1 cellular context compared by ENCODE assay signal in the genomic region with DNA sequence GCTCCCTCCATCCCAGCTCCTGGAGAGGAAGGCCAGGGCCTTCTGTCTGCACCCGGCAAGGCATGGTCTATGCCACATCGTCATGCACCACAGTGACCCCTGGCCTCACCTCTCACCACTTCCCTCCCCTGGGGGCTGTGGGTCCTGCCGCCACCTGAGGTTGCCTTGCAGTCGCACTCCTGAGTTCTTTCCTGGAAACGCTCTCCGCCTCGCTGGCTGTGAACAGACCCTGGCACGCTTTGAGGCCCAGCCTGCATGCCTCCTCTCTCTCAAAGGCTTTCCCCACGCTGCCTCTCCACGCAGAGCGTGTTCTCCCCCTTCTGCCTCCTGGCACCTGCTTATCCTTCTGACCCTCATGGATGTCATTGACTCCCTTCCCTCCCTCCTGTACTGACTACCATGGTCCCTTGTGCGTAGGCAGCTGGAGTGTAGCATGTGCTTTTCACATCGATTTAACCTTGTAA.
TF ChIP-seq lines count a peak whose summit lies in the region.

No MANE protein-coding gene starts in this region.

TF ChIP-seq in GM23338, 12 proteins besides CTCF, POLR2A, EP300 and RAD21 (continued from another document):
- TF ChIP-seq, protein P1, sequence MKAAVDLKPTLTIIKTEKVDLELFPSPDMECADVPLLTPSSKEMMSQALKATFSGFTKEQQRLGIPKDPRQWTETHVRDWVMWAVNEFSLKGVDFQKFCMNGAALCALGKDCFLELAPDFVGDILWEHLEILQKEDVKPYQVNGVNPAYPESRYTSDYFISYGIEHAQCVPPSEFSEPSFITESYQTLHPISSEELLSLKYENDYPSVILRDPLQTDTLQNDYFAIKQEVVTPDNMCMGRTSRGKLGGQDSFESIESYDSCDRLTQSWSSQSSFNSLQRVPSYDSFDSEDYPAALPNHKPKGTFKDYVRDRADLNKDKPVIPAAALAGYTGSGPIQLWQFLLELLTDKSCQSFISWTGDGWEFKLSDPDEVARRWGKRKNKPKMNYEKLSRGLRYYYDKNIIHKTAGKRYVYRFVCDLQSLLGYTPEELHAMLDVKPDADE (IDR thresholded peaks at IDR 0.05) = no peak
- TF ChIP-seq EZH2 (IDR thresholded peaks at IDR 0.05; ENCODE audit: low read depth, unreplicated experiment) = no peak
- no peak for TF ChIP-seq JUNB (IDR thresholded peaks at IDR 0.05; ENCODE audit: unreplicated experiment)
- TF ChIP-seq, protein P2, sequence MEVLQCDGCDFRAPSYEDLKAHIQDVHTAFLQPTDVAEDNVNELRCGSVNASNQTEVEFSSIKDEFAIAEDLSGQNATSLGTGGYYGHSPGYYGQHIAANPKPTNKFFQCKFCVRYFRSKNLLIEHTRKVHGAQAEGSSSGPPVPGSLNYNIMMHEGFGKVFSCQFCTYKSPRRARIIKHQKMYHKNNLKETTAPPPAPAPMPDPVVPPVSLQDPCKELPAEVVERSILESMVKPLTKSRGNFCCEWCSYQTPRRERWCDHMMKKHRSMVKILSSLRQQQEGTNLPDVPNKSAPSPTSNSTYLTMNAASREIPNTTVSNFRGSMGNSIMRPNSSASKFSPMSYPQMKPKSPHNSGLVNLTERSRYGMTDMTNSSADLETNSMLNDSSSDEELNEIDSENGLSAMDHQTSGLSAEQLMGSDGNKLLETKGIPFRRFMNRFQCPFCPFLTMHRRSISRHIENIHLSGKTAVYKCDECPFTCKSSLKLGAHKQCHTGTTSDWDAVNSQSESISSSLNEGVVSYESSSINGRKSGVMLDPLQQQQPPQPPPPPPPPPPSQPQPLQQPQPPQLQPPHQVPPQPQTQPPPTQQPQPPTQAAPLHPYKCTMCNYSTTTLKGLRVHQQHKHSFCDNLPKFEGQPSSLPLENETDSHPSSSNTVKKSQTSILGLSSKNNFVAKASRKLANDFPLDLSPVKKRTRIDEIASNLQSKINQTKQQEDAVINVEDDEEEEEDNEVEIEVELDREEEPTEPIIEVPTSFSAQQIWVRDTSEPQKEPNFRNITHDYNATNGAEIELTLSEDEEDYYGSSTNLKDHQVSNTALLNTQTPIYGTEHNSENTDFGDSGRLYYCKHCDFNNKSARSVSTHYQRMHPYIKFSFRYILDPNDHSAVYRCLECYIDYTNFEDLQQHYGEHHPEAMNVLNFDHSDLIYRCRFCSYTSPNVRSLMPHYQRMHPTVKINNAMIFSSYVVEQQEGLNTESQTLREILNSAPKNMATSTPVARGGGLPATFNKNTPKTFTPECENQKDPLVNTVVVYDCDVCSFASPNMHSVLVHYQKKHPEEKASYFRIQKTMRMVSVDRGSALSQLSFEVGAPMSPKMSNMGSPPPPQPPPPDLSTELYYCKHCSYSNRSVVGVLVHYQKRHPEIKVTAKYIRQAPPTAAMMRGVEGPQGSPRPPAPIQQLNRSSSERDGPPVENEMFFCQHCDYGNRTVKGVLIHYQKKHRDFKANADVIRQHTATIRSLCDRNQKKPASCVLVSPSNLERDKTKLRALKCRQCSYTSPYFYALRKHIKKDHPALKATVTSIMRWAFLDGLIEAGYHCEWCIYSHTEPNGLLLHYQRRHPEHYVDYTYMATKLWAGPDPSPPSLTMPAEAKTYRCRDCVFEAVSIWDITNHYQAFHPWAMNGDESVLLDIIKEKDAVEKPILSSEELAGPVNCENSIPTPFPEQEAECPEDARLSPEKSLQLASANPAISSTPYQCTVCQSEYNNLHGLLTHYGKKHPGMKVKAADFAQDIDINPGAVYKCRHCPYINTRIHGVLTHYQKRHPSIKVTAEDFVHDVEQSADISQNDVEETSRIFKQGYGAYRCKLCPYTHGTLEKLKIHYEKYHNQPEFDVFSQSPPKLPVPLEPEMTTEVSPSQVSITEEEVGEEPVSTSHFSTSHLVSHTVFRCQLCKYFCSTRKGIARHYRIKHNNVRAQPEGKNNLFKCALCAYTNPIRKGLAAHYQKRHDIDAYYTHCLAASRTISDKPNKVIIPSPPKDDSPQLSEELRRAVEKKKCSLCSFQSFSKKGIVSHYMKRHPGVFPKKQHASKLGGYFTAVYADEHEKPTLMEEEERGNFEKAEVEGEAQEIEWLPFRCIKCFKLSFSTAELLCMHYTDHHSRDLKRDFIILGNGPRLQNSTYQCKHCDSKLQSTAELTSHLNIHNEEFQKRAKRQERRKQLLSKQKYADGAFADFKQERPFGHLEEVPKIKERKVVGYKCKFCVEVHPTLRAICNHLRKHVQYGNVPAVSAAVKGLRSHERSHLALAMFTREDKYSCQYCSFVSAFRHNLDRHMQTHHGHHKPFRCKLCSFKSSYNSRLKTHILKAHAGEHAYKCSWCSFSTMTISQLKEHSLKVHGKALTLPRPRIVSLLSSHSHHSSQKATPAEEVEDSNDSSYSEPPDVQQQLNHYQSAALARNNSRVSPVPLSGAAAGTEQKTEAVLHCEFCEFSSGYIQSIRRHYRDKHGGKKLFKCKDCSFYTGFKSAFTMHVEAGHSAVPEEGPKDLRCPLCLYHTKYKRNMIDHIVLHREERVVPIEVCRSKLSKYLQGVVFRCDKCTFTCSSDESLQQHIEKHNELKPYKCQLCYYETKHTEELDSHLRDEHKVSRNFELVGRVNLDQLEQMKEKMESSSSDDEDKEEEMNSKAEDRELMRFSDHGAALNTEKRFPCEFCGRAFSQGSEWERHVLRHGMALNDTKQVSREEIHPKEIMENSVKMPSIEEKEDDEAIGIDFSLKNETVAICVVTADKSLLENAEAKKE (CRISPR knock-in tag; IDR thresholded peaks at IDR 0.05) = no peak
- no peak for TF ChIP-seq ZNF331 (CRISPR knock-in tag; IDR thresholded peaks at IDR 0.05; ENCODE audit: low read depth)
